8 cellular contexts compared by ENCODE assay signal in the genomic region with DNA sequence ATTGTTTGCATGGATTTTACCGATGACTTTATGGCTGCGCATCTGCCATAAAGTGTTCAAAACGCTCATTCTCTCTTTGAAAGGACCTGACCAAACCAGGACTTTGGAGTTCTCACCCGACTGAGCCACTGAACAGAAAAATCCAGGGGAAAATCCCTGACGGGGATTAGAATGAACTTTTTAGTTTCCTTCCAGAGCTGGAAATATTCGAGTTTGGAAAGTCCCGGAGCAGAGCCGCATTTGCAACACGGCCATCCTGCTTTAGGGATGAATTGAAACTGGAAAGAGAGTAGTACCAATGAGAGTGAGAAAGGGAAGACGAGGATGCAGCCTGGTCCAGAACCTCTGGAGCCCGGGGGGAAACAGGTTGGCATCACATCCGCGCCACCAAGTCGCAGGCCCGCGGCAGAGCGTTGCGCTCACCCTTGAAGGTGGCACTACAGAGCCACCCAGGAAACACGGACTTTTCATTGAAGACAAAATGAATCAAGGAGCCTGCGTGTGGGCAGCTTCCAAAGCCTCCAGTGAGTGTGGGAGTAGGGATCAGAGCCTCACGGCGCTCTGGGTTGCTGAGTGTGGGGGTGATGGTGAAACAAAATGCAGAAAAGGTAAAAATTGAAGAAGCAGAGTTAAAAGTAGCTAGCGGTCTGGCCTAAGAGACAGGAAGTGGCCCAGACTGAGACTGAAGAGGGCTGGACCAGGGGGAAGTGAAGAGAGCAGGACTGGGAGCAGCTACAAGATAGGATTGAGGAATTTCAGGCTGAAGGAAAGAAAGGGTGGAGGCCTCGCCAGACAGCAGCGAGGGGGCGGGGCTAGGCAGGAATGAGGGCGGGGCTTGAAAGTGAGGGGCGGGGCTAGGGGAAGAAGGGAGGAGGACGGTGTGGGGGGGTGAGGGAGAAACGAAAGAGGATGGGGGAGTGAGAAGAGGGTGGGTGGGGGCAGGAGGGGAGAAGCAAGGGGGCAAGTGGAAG. TPM values are rescaled to one million over a fixed set of nuclear protein-coding genes. Genes with fewer than 3 reads are reported as not detected.
DNase-seq lines count a peak whose midpoint lies in the region; ATAC-seq and TF ChIP-seq lines count a peak whose summit lies in the region.

No MANE protein-coding gene starts in this region.

- in situ Hi-C loops in GM13976 (cut with MboI; ENCODE audit: low sequenced_read_pairs, unreplicated experiment) = no loop called here

- no peak for TF ChIP-seq EP300 in suprapubic skin (IDR thresholded peaks at IDR 0.05)

- peak overlapping the region; percentile 100 for H3K4me3 ChIP-seq in suprapubic skin

- no peaks in the 10 kb centered on the region for H3K27me3 ChIP-seq in suprapubic skin

- CTCF ChIA-PET in RWPE1 (lab: Yijun Ruan, JAX) = interaction anchor here (0.5 to 1.0 kb wide), 5 partner anchors 102 to 830 kb away, joined by 3 to 4 read pairs (median 3); no protein-coding TSS in a partner anchor

- ATAC-seq in omental fat pad (ENCODE audit: low FRiP score) (peak; percentile 44), HG03175 (IDR thresholded peaks at IDR 0.05; ENCODE audit: unreplicated experiment) (no peak), GM21423 (IDR thresholded peaks at IDR 0.05; ENCODE audit: unreplicated experiment) (no peak)

- H3K36me3 ChIP-seq in suprapubic skin = no peaks in the 10 kb centered on the region

- peaks cover 60% of the 10 kb centered on the region for H3K4me1 ChIP-seq in suprapubic skin

- H3K27ac ChIP-seq in RWPE1 = peak overlapping the region; percentile 98
- H3K27ac ChIP-seq in suprapubic skin = peak overlapping the region; percentile 100

- POLR2A ChIA-PET in RWPE1 (lab: Yijun Ruan, JAX; ENCODE audit: low non-redundant PET) = interaction anchor here (1.2 kb wide), 1 partner anchor 184 kb away, joined by 4 read pairs; the partner anchor contains the start of gene ARPC1A

- no peak for TF ChIP-seq CTCF in GM13976 (IDR thresholded peaks at IDR 0.05; ENCODE audit: borderline replicate concordance, control extremely low read depth, extremely low read depth, insufficient read depth, missing control alignments)
- TF ChIP-seq CTCF in RWPE1 (conservative IDR thresholded peaks at IDR 0.05; ENCODE audit: low read depth) = no peak
- no peak for TF ChIP-seq CTCF in omental fat pad (IDR thresholded peaks at IDR 0.05)
- no peak for TF ChIP-seq CTCF in suprapubic skin (IDR thresholded peaks at IDR 0.05)

- no peak for TF ChIP-seq POLR2A in suprapubic skin (IDR thresholded peaks at IDR 0.05)

- DNase-seq in GM13976 (ENCODE audit: low spot score) (peak; percentile 49), RWPE1 (ENCODE audit: low spot score) (peak; percentile 79), germinal center (ENCODE audit: low spot score) (peak; percentile 48), omental fat pad (ENCODE audit: low spot score) (peak; percentile 46), suprapubic skin (ENCODE audit: low spot score in 2 of 2) (peak; percentile 83 to 86)
- peak; percentile 59 for DNase-seq in activated naive CD4-positive, alpha-beta T cell treated with anti-CD3 and anti-CD28 coated beads, Interleukin-2, amount 50 U/mL, for 16 hours

- whole genome bisulfite sequencing in suprapubic skin = 10% methylated on average over 30 of the region's 30 CpGs

- no peaks in the 10 kb centered on the region for H3K9me3 ChIP-seq in suprapubic skin

RNA-seq across cellular contexts. Expression of gene SMURF1, which starts 1.9 kb away (rescaled TPM):
- 10 to 100 TPM; 23.6 to 35.3 (median 27.8) TPM for total RNA-seq in omental fat pad
- total RNA-seq in suprapubic skin = 10 to 100 TPM; 26.9 to 74.9 (median 30.2) TPM
